ENCODE assay signal across 8 cellular contexts in the genomic region with DNA sequence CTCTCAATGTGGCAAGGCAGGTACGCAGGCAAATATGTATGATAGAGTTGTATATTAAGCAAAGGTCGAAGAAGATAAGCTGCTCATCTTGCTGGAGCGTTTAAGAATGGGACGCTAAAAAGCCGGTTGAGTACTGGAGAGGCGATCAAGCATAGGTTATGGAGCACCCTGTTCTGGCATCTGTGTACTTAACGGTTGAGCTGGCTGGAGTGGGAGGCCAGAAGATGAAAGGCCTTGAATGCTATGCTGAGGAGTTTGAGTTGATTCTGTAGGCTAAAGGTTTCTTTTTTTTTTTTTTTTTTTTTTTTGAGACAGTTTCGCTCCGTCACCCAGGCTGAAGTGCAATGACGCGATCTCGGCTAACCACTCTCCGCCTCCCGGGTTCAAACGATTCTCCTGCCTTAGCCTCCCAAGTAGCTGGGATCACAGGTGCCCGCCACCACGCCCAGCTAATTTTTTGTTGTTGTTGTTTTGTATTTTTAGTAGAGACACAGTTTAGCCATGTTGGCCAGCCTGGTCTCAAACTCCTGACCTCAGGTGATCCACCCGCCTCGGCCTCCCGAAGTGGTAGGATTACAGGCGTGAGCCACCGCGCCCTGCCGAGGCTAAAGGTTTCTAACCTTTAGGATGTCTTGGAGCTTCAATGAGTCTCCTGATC. TPM values are rescaled to one million over a fixed set of nuclear protein-coding genes. Genes with fewer than 3 reads are reported as not detected.
A peak's percentile ranks its signal among the peaks of the same experiment; 100 is the strongest.
DNase-seq lines count a peak whose midpoint lies in the region; ATAC-seq and TF ChIP-seq lines count a peak whose summit lies in the region.

No MANE protein-coding gene starts in this region.

- intact Hi-C loops in spleen (cut with DNase I; ENCODE audit: low total_unique reads) = no loop called here

- ATAC-seq in foreskin keratinocyte = no peak
- ATAC-seq in GM19324 (IDR thresholded peaks at IDR 0.05; ENCODE audit: low FRiP score, unreplicated experiment) = no peak
- ATAC-seq in GM18858 (IDR thresholded peaks at IDR 0.05; ENCODE audit: unreplicated experiment) = no peak

- no peak for TF ChIP-seq CTCF in HEK293 (tag by site-specific recombination; IDR thresholded peaks at IDR 0.05)
- no peak for TF ChIP-seq CTCF in Peyer's patch (IDR thresholded peaks at IDR 0.05)
- no peak for TF ChIP-seq CTCF in foreskin keratinocyte (conservative IDR thresholded peaks at IDR 0.05)
- no peak for TF ChIP-seq CTCF in spleen (IDR thresholded peaks at IDR 0.05 in 8 of 11, conservative IDR thresholded peaks at IDR 0.05 in 3 of 11)

- H3K27me3 ChIP-seq in Peyer's patch (no peaks in the 10 kb centered on the region), foreskin keratinocyte (no peaks in the 10 kb centered on the region), spleen (replicated peaks in 1 of 7) (no peaks in the 10 kb centered on the region)

- H3K4me3 ChIP-seq in HEK293 (ENCODE audit: low read depth, low read length) (peak overlapping the region; percentile 94), Peyer's patch (peak overlapping the region; percentile 66 to 79 (median 77)), spleen (peak overlapping the region; percentile 35 to 93 (median 76))

- 82 to 89% (median 88%) methylated on average over 24 of the region's 24 CpGs for WGBS in spleen, 5 donors

- CTCF ChIA-PET in HEK293 (lab: Yijun Ruan, JAX) = interaction anchor here (0.6 to 2.0 kb wide), 8 partner anchors 49 to 403 kb away, joined by 3 to 9 read pairs (median 5); a partner anchor contains a TSS

- DNase-seq in Peyer's patch (no peak), foreskin keratinocyte (no peak), spleen (no peak), hepatic stellate cell (ENCODE audit: low spot score) (no peak), T1000 (lab: John Stamatoyannopoulos, UW) (no peak)

- H3K9me3 ChIP-seq in HEK293 (ENCODE audit: control insufficient read depth, insufficient read depth, low read depth, low read length) (no peaks in the 10 kb centered on the region), Peyer's patch (no peaks in the 10 kb centered on the region), spleen (no peaks in the 10 kb centered on the region)

- peak overlapping the region; percentile 81 for H3K27ac ChIP-seq in HEK293 (ENCODE audit: extremely low read depth, low read depth, low read length)
- peak overlapping the region; percentile 83 to 92 (median 91) for H3K27ac ChIP-seq in Peyer's patch
- H3K27ac ChIP-seq in foreskin keratinocyte = peak overlapping the region; percentile 95
- peak overlapping the region; percentile 90 to 95 (median 94) for H3K27ac ChIP-seq in spleen

- H3K4me1 ChIP-seq in HEK293 (ENCODE audit: control insufficient read depth, insufficient read depth, low read length) (peaks cover 2% of the 10 kb centered on the region), Peyer's patch (peaks cover 0 to 40% (median 16%) of the 10 kb centered on the region in 4 donors), foreskin keratinocyte (peaks cover 19% of the 10 kb centered on the region), spleen (peaks cover 49 to 78% (median 68%) of the 10 kb centered on the region in 6 donors)

- POLR2A ChIA-PET in HEK293 (lab: Yijun Ruan, JAX) = interaction anchor here (1.4 to 3.4 kb wide), 8 partner anchors 10 to 78 kb away, joined by 3 to 28 read pairs (median 10); a partner anchor contains a TSS

- TF ChIP-seq POLR2A in Peyer's patch (IDR thresholded peaks at IDR 0.05) = no peak
- TF ChIP-seq POLR2A in spleen (IDR thresholded peaks at IDR 0.05) = no peak

- H3K36me3 ChIP-seq in HEK293 (ENCODE audit: control insufficient read depth in 2 of 2, insufficient read depth in 1 of 2, low read length in 2 of 2) (peaks cover 24 to 38% of the 10 kb centered on the region in 2 experiments; a peak in 2 of 3 replicates), Peyer's patch (peaks cover 0 to 21% (median 0%) of the 10 kb centered on the region in 3 donors), spleen (peaks cover 0 to 35% (median 23%) of the 10 kb centered on the region in 6 donors)

TF ChIP-seq in HEK293, 187 proteins besides CTCF, POLR2A, EP300 and RAD21 (continues in another document):
- no peak for TF ChIP-seq KLF16 (tag by site-specific recombination; IDR thresholded peaks at IDR 0.05)
- TF ChIP-seq SCRT2 (tag by site-specific recombination; IDR thresholded peaks at IDR 0.05) = no peak
- no peak for TF ChIP-seq ZNF19 (tag by site-specific recombination; IDR thresholded peaks at IDR 0.05; ENCODE audit: low read depth)
- no peak for TF ChIP-seq ZNF155 (tag by site-specific recombination; IDR thresholded peaks at IDR 0.05)
- TF ChIP-seq ZNF600 (tag by site-specific recombination; IDR thresholded peaks at IDR 0.05) = peak; percentile 98
- no peak for TF ChIP-seq MYNN (tag by site-specific recombination; IDR thresholded peaks at IDR 0.05; ENCODE audit: borderline replicate concordance)
- no peak for TF ChIP-seq KLF7 (tag by site-specific recombination; IDR thresholded peaks at IDR 0.05; ENCODE audit: borderline replicate concordance)
- TF ChIP-seq SALL2 (tag by site-specific recombination; IDR thresholded peaks at IDR 0.05; ENCODE audit: borderline replicate concordance) = no peak
- TF ChIP-seq, protein P1, sequence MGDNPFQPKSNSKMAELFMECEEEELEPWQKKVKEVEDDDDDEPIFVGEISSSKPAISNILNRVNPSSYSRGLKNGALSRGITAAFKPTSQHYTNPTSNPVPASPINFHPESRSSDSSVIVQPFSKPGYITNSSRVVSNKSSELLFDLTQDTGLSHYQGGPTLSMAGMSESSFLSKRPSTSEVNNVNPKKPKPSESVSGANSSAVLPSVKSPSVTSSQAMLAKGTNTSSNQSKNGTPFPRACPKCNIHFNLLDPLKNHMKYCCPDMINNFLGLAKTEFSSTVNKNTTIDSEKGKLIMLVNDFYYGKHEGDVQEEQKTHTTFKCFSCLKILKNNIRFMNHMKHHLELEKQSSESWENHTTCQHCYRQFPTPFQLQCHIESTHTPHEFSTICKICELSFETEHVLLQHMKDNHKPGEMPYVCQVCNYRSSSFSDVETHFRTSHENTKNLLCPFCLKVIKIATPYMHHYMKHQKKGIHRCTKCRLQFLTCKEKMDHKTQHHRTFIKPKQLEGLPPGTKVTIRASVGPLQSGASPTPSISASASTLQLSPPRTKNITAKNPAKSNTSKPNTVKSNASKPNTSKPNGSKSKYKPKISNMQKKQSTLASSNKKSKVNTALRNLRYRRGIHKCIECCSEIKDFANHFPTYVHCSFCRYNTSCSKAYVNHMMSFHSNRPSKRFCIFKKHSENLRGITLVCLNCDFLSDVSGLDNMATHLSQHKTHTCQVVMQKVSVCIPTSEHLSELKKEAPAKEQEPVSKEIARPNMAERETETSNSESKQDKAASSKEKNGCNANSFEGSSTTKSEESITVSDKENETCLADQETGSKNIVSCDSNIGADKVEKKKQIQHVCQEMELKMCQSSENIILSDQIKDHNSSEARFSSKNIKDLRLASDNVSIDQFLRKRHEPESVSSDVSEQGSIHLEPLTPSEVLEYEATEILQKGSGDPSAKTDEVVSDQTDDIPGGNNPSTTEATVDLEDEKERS (tag by site-specific recombination; IDR thresholded peaks at IDR 0.05) = 0 out of 2 replicates have a peak, but pooled peaks have one; percentile 41
- no peak for TF ChIP-seq ZFP37 (tag by site-specific recombination; IDR thresholded peaks at IDR 0.05)
- no peak for TF ChIP-seq ZNF658 (tag by site-specific recombination; IDR thresholded peaks at IDR 0.05)
- TF ChIP-seq, protein P2, sequence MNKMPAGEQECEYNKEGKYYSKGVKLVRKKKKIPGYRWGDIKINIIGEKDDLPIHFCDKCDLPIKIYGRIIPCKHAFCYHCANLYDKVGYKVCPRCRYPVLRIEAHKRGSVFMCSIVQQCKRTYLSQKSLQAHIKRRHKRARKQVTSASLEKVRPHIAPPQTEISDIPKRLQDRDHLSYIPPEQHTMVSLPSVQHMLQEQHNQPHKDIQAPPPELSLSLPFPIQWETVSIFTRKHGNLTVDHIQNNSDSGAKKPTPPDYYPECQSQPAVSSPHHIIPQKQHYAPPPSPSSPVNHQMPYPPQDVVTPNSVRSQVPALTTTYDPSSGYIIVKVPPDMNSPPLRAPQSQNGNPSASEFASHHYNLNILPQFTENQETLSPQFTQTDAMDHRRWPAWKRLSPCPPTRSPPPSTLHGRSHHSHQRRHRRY (tag by site-specific recombination; IDR thresholded peaks at IDR 0.05) = no peak
- TF ChIP-seq ZNF596 (tag by site-specific recombination; IDR thresholded peaks at IDR 0.05) = no peak
- TF ChIP-seq HOXC10 (CRISPR knock-in tag; IDR thresholded peaks at IDR 0.05) = no peak
- TF ChIP-seq ZNF335 (tag by site-specific recombination; conservative IDR thresholded peaks at IDR 0.05) = no peak
- no peak for TF ChIP-seq KLF10 (tag by site-specific recombination; IDR thresholded peaks at IDR 0.05)
- no peak for TF ChIP-seq ZNF623 (tag by site-specific recombination; IDR thresholded peaks at IDR 0.05)
- no peak for TF ChIP-seq ZNF626 (tag by site-specific recombination; IDR thresholded peaks at IDR 0.05)

RNA-seq across cellular contexts. Expression of a gene that starts 0.8 kb away (rescaled TPM):
- total RNA-seq in Peyer's patch = 100 to 1,000 TPM in 2 of 4 donors, 10 to 100 TPM in 2; 71.5 to 146 (median 96.4) TPM
- 22.7 and 27.9 TPM in 2 replicates for total RNA-seq in foreskin keratinocyte
- 9.0 and 12.1 TPM in 2 replicates for polyA plus RNA-seq in foreskin keratinocyte
- total RNA-seq in spleen = 10 to 100 TPM; 43.2 to 70.5 (median 59.3) TPM
- polyA plus RNA-seq in spleen = 10 to 100 TPM; 24.9 to 33.8 (median 29.3) TPM

RNA-seq across cellular contexts. Expression of a gene that starts 6.4 kb away (rescaled TPM):
- 1 to 10 TPM in 1 of 4 donors, not detected in 3; 2.3 TPM for total RNA-seq in Peyer's patch
- total RNA-seq in foreskin keratinocyte = not detected in 2 replicates
- polyA plus RNA-seq in foreskin keratinocyte = not detected in 2 replicates
- under 1 TPM in 1 of 7 donors, not detected in 6; 0.88 TPM for total RNA-seq in spleen
- polyA plus RNA-seq in spleen = under 1 TPM in 1 of 3 donors, not detected in 2; 0.06 TPM

RNA-seq across cellular contexts. Expression of a gene that starts 23.9 kb away (rescaled TPM):
- total RNA-seq in Peyer's patch (10 to 100 TPM; 13.6 to 31.1 (median 17.4) TPM), foreskin keratinocyte (17.7 and 21.9 TPM in 2 replicates), spleen (10 to 100 TPM; 48.1 to 66.2 (median 52.6) TPM)
- polyA plus RNA-seq in foreskin keratinocyte (13.7 and 14.1 TPM in 2 replicates), spleen (10 to 100 TPM in 2 of 3 donors, 1 to 10 TPM in 1; 9.0 to 16.3 (median 10.2) TPM)

RNA-seq across cellular contexts. Expression of a gene that starts 43.3 kb away (rescaled TPM):
- 100 to 1,000 TPM; 101 to 239 (median 149) TPM for total RNA-seq in Peyer's patch
- total RNA-seq in foreskin keratinocyte = 44.0 and 48.6 TPM in 2 replicates
- 24.4 and 25.5 TPM in 2 replicates for polyA plus RNA-seq in foreskin keratinocyte
- total RNA-seq in spleen = 100 to 1,000 TPM; 129 to 228 (median 192) TPM
- polyA plus RNA-seq in spleen = 10 to 100 TPM; 45.1 to 83.0 (median 63.4) TPM
